In the genomic region with DNA sequence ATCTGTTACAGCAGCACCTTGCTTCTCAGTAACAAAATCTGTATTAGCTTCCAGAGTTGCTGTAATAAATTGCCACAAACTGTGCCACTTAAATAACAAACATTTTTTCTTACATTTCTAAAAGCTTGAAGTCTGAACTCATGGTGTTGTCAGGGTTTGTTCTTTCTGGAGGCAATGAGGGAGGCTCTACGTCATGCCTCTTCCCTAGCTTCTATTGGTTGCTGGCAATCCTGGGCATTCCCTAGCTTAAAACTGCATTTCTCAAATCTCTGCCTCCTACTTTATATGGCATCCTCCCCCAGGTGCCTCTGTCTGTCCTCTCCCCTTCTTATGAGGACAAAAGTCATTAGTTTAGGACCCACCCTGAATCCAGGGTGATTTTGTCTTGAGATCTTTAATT, we compare ENCODE assay signal across 19 cellular contexts. TPM values are rescaled to one million over a fixed set of nuclear protein-coding genes. Genes with fewer than 3 reads are reported as not detected.
A peak's percentile ranks its signal among the peaks of the same experiment; 100 is the strongest.
DNase-seq lines count a peak whose midpoint lies in the region; ATAC-seq, FAIRE-seq and TF ChIP-seq lines count a peak whose summit lies in the region.
"Had no signal": no experiment of that assay in that cellular context is flagged by ENCODE, and none has a peak within 500 bp of the region (broad histone marks: within the 10 kb centered on the region; RNA-seq: fewer than 3 reads in every experiment).

No MANE protein-coding gene starts in this region.

- no peak for DNase-seq in upper lobe of right lung
- DNase-seq in Right ventricle myocardium superior: no peak
- DNase-seq in GM19239 (ENCODE audit: insufficient read length, low spot score): no peak
- DNase-seq in NCI-H510A (lab: John Stamatoyannopoulos, UW): no peak
- DNase-seq: ACHN; C1 segment of cervical spinal cord; CD8-positive, alpha-beta memory T cell; GOT3; NCI-H1092 treated with DMSO at 0.1 percent for 48 hours; NCI-H2081; NCI-H748 treated with DMSO at 0.1 percent for 48 hours; NK-92 treated with Interleukin-12 subunit alpha and Interleukin-12 subunit beta, amount 100 ng/mL, for 24 hours; SHP77 had no signal

- H3K27me3 ChIP-seq in upper lobe of right lung: no peaks in the 10 kb centered on the region

- H3K4me3 ChIP-seq in upper lobe of right lung: no peak overlapping the region
- H3K4me3 ChIP-seq: SK-N-MC had no signal

- TF ChIP-seq CTCF in upper lobe of right lung (IDR thresholded peaks at IDR 0.05): no peak

- intact Hi-C loops in upper lobe of right lung (cut with DNase I) (no loop called here), Right ventricle myocardium superior (cut with DNase I) (no loop called here)

- H3K27ac ChIP-seq in upper lobe of right lung: no peak overlapping the region
- H3K27ac ChIP-seq: SK-N-MC had no signal

- no peaks in the 10 kb centered on the region for H3K9me3 ChIP-seq in upper lobe of right lung

- no peaks in the 10 kb centered on the region for H3K4me1 ChIP-seq in upper lobe of right lung

- FAIRE-seq in GM19239 (lab: Jason Lieb, UNC): no peak
- FAIRE-seq: GM12892 had no signal

- no peaks in the 10 kb centered on the region for H3K36me3 ChIP-seq in upper lobe of right lung

- ATAC-seq in GM19438 (IDR thresholded peaks at IDR 0.05; ENCODE audit: low read depth, unreplicated experiment) (peak; percentile 15), GM21723 (IDR thresholded peaks at IDR 0.05; ENCODE audit: unreplicated experiment) (peak; percentile 27), HG03066 (IDR thresholded peaks at IDR 0.05; ENCODE audit: low read depth, unreplicated experiment) (peak; percentile 10), upper lobe of right lung (no peak), Right ventricle myocardium superior (ENCODE audit: poor library complexity) (no peak)

RNA-seq across cellular contexts. Expression of a gene that starts 41.6 kb away (rescaled TPM):
- total RNA-seq in upper lobe of right lung (not detected), Right ventricle myocardium superior (not detected)
- total RNA-seq: NCI-H460 had no signal

Comparison
In these comparisons a context has a peak if more than half of its experiments do, and no peak if none do; other contexts are left out.
1. ATAC-seq: peak in GM19438 (single experiment), GM21723 (single experiment) and HG03066 (single experiment); none in upper lobe of right lung (single experiment) and Right ventricle myocardium superior (single experiment).